ENCODE assay signal across 2 cellular contexts in genomic region chr2:200944467-200945394, GRCh38.
TF ChIP-seq lines count a peak whose summit lies in the region.

No MANE protein-coding gene starts in this region.

TF ChIP-seq in K562, 482 proteins besides CTCF, POLR2A, EP300 and RAD21 (continues in another document):
- TF ChIP-seq ZKSCAN3 (CRISPR knock-in tag; IDR thresholded peaks at IDR 0.05) (no peak), ZBTB33 (CRISPR knock-in tag; IDR thresholded peaks at IDR 0.05) (0 out of 2 replicates have a peak, but pooled peaks have one; percentile 20), JUND (IDR thresholded peaks at IDR 0.05; ENCODE audit: borderline replicate concordance, low read depth, low read length) (peak; percentile 87), JUND (tag; IDR thresholded peaks at IDR 0.05; ENCODE audit: borderline replicate concordance, low read depth, low read length) (peak; percentile 80; the same call in 2 of the 3 replicates), E2F1 (CRISPR knock-in tag; IDR thresholded peaks at IDR 0.05) (no peak), SMAD4 (CRISPR knock-in tag; conservative IDR thresholded peaks at IDR 0.05) (peak; percentile 72), EZH2 (IDR thresholded peaks at IDR 0.05; ENCODE audit: borderline replicate concordance, low read depth, low read length) (no peak), POLR2H (tag; IDR thresholded peaks at IDR 0.05; ENCODE audit: low read depth) (no peak), JUN (IDR thresholded peaks at IDR 0.05; ENCODE audit: borderline replicate concordance, low read depth, low read length) (peak; percentile 52; the same call in 1 of the 2 replicates), JUN (CRISPR knock-in tag; IDR thresholded peaks at IDR 0.05; ENCODE audit: borderline replicate concordance) (no peak), SMARCA4 (IDR thresholded peaks at IDR 0.05) (peak; percentile 39; the same call in 1 of the 2 replicates), ZNF644 (tag; IDR thresholded peaks at IDR 0.05; ENCODE audit: low read depth) (no peak), ATF3 (IDR thresholded peaks at IDR 0.05) (peak; percentile 91), ATF3 (CRISPR knock-in tag; conservative IDR thresholded peaks at IDR 0.05) (no peak), BCOR (IDR thresholded peaks at IDR 0.05) (no peak), SMC3 (conservative IDR thresholded peaks at IDR 0.05; ENCODE audit: insufficient read depth, low read depth, low read length) (no peak), DPF2 (IDR thresholded peaks at IDR 0.05) (0 out of 2 replicates have a peak, but pooled peaks have one; percentile 27), TEAD4 (IDR thresholded peaks at IDR 0.05; ENCODE audit: low read length) (no peak), TEAD4 (CRISPR knock-in tag; IDR thresholded peaks at IDR 0.05; ENCODE audit: borderline replicate concordance) (no peak), LEF1 (IDR thresholded peaks at IDR 0.05) (no peak), FOXA3 (CRISPR knock-in tag; conservative IDR thresholded peaks at IDR 0.05 in 1 of 2, IDR thresholded peaks at IDR 0.05 in 1 of 2) (no peak), RFX5 (IDR thresholded peaks at IDR 0.05; ENCODE audit: low read depth, low read length) (no peak), MTA2 (IDR thresholded peaks at IDR 0.05; ENCODE audit: low read depth) (no peak), MLLT1 (IDR thresholded peaks at IDR 0.05) (no peak), NFE2 (IDR thresholded peaks at IDR 0.05; ENCODE audit: low read depth) (no peak), ZSCAN32 (CRISPR knock-in tag; IDR thresholded peaks at IDR 0.05) (no peak), ZNF507 (tag; conservative IDR thresholded peaks at IDR 0.05) (no peak), MNT (conservative IDR thresholded peaks at IDR 0.05) (no peak), KLF6 (CRISPR knock-in tag; IDR thresholded peaks at IDR 0.05; ENCODE audit: borderline replicate concordance) (no peak), CEBPB (tag; IDR thresholded peaks at IDR 0.05) (no peak), SMARCE1 (IDR thresholded peaks at IDR 0.05) (0 out of 2 replicates have a peak, but pooled peaks have one; percentile 16)

TF ChIP-seq in GM23338, 12 proteins besides CTCF, POLR2A, EP300 and RAD21:
- TF ChIP-seq ZNF462 (CRISPR knock-in tag; IDR thresholded peaks at IDR 0.05) (no peak), NANOG (IDR thresholded peaks at IDR 0.05; ENCODE audit: borderline replicate concordance) (no peak), POLR2AphosphoS5 (IDR thresholded peaks at IDR 0.05; ENCODE audit: low read depth) (no peak), STAT1 (IDR thresholded peaks at IDR 0.05; ENCODE audit: unreplicated experiment) (no peak), JUNB (IDR thresholded peaks at IDR 0.05; ENCODE audit: unreplicated experiment) (no peak), ETS1 (IDR thresholded peaks at IDR 0.05) (no peak), EZH2phosphoT487 (IDR thresholded peaks at IDR 0.05; ENCODE audit: unreplicated experiment) (no peak), ZNF331 (CRISPR knock-in tag; IDR thresholded peaks at IDR 0.05; ENCODE audit: low read depth) (no peak), REST (IDR thresholded peaks at IDR 0.05; ENCODE audit: unreplicated experiment) (no peak), CREB1 (CRISPR knock-in tag; IDR thresholded peaks at IDR 0.05; ENCODE audit: low read depth) (no peak), EZH2 (IDR thresholded peaks at IDR 0.05; ENCODE audit: low read depth, unreplicated experiment) (no peak), ZNF114 (CRISPR knock-in tag; IDR thresholded peaks at IDR 0.05) (no peak)
TF ChIP-seq in GM23338: peak in this region for 0.
